ENCODE assay signal across 10 cellular contexts in genomic region chrX:104253567-104254441, GRCh38. TPM values are rescaled to one million over a fixed set of nuclear protein-coding genes. Genes with fewer than 3 reads are reported as not detected.
DNase-seq lines count a peak whose midpoint lies in the region; ATAC-seq and TF ChIP-seq lines count a peak whose summit lies in the region.
"Had no signal": no experiment of that assay in that cellular context is flagged by ENCODE, and none has a peak within 500 bp of the region (broad histone marks: within the 10 kb centered on the region; RNA-seq: fewer than 3 reads in every experiment).

No MANE protein-coding gene starts in this region.

- peak overlapping the region; percentile 15 for H3K4me2 ChIP-seq in fibroblast of lung (ENCODE audit: extremely low read depth, insufficient read depth, low read length)

- peak overlapping the region; percentile 12; the same call in 1 of the 2 replicates for H3K4me3 ChIP-seq in HAP-1
- peak overlapping the region in 1 of 4 experiments; percentile 17 for H3K4me3 ChIP-seq in fibroblast of lung (replicated peaks in 1 of 4; ENCODE audit: control extremely low read depth in 1 of 4, insufficient read depth in 1 of 4, low read depth in 3 of 4, low read length in 4 of 4)
- peak overlapping the region; percentile 36 for H3K4me3 ChIP-seq in skeletal muscle cell (ENCODE audit: low read depth, low read length)
- H3K4me3 ChIP-seq: lung, SK-N-MC had no signal

- H3K27me3 ChIP-seq in HAP-1 (ENCODE audit: low read depth) (peaks cover 51% of the 10 kb centered on the region), fibroblast of lung (ENCODE audit: control insufficient read depth, insufficient read depth, low read length) (peaks cover 19% of the 10 kb centered on the region)

- no peaks in the 10 kb centered on the region for H4K20me1 ChIP-seq in fibroblast of lung (ENCODE audit: control insufficient read depth, extremely low read depth, insufficient read depth, low read length)

- H2AFZ ChIP-seq in fibroblast of lung (ENCODE audit: low read length) = no peak overlapping the region

- H3K9ac ChIP-seq in fibroblast of lung (ENCODE audit: insufficient read depth, low read length) = no peak overlapping the region

- H3K27ac ChIP-seq in fibroblast of lung (ENCODE audit: insufficient read depth, low read length) = no peak overlapping the region
- H3K27ac ChIP-seq: SK-N-MC had no signal

- H3K36me3 ChIP-seq in HAP-1 (replicated peaks) (no peaks in the 10 kb centered on the region), fibroblast of lung (ENCODE audit: control insufficient read depth, insufficient read depth, low read length) (no peaks in the 10 kb centered on the region)

- no peaks in the 10 kb centered on the region; the same call in 1 of the 2 replicates for H3K4me1 ChIP-seq in HAP-1
- no peaks in the 10 kb centered on the region for H3K4me1 ChIP-seq in fibroblast of lung (ENCODE audit: control insufficient read depth, extremely low read depth, insufficient read depth, low read length)

- H3K9me3 ChIP-seq in HAP-1 (no peaks in the 10 kb centered on the region), fibroblast of lung (ENCODE audit: control insufficient read depth, insufficient read depth, low read depth, low read length) (no peaks in the 10 kb centered on the region)

- in situ Hi-C loops in HAP-1 (cut with MboI; ENCODE audit: low sequenced_read_pairs) = no loop called here

- no peak for DNase-seq in HAP-1 (ENCODE audit: low spot score in 2 of 2)
- peak; percentile 16 for DNase-seq in SKM-1 treated with dmso at 0.1 percent for 144 hours (lab: John Stamatoyannopoulos, UW; ENCODE audit: unreplicated experiment)
- DNase-seq in fibroblast of lung (ENCODE audit: low read depth in 2 of 2) = no peak
- DNase-seq in skeletal muscle cell (ENCODE audit: low read depth) = no peak
- no peak for DNase-seq in stimulated activated CD4-positive, alpha-beta T cell treated with anti-CD3 and anti-CD28 coated beads, Interleukin-4, amount 100 ng/mL, for 4 hours

- H3K79me2 ChIP-seq in fibroblast of lung (ENCODE audit: control insufficient read depth, insufficient read depth, low read length) = no peaks in the 10 kb centered on the region

- TF ChIP-seq CTCF in fibroblast of lung (conservative IDR thresholded peaks at IDR 0.05 in 1 of 2, IDR thresholded peaks at IDR 0.05 in 1 of 2; ENCODE audit: low read depth in 1 of 2, low read length in 2 of 2) = peak in 1 of 2 donors; percentile 19

- ATAC-seq in GM21717 (IDR thresholded peaks at IDR 0.05; ENCODE audit: unreplicated experiment) = no peak
- no peak for ATAC-seq in HG02870 (IDR thresholded peaks at IDR 0.05; ENCODE audit: unreplicated experiment)

RNA-seq across cellular contexts. Expression of gene ESX1, which starts 0.9 kb away (rescaled TPM):
- not detected in 2 replicates for total RNA-seq in fibroblast of lung
- polyA plus RNA-seq in fibroblast of lung = not detected in 2 replicates
- not detected in 2 replicates for polyA plus RNA-seq in fibroblast of lung (2012)
- polyA minus RNA-seq in fibroblast of lung (ENCODE audit: low replicate concordance) = not detected in 2 replicates
- total RNA-seq: bronchial epithelial cell, lung had no signal
- polyA plus RNA-seq: lung had no signal
